Comparison of ENCODE assay signal across 16 cellular contexts in genomic region chr5:58969795-58970194, GRCh38.
DNase-seq lines count a peak whose midpoint lies in the region; ATAC-seq and TF ChIP-seq lines count a peak whose summit lies in the region.
"Had no signal": no experiment of that assay in that cellular context is flagged by ENCODE, and none has a peak within 500 bp of the region (broad histone marks: within the 10 kb centered on the region; RNA-seq: fewer than 3 reads in every experiment).

No MANE protein-coding gene starts in this region.

- H2BK15ac ChIP-seq in H9 (ENCODE audit: low read depth, low read length): no peak overlapping the region

- intact Hi-C loops in activated CD4-positive, alpha-beta T cell treated with anti-CD3 and anti-CD28 coated beads for 36 hours (cut with DNase I, micrococcal nuclease): loop anchor here (2.0 to 5.0 kb wide), 3 partner anchors 37 to 83 kb away; no protein-coding TSS in a partner anchor
- intact Hi-C loops in PC-3 (cut with micrococcal nuclease): no loop called here

- H3K9me2 ChIP-seq in PC-3 (replicated peaks; ENCODE audit: low read length): no peaks in the 10 kb centered on the region

- H3K56ac ChIP-seq in H9 (ENCODE audit: insufficient read length, low read depth, low read length): no peak overlapping the region

- H2AFZ ChIP-seq in PC-3 (ENCODE audit: low read length): no peak overlapping the region
- no peak overlapping the region for H2AFZ ChIP-seq in H9 (ENCODE audit: low read length)
- H2AFZ ChIP-seq: GM23338 had no signal

- H3K9me3 Mint-ChIP-seq in activated CD4-positive, alpha-beta T cell treated with anti-CD3 and anti-CD28 coated beads for 36 hours (ENCODE audit: low read depth): no peaks in the 10 kb centered on the region
- H3K9me3 Mint-ChIP-seq in activated T-cell treated with anti-CD3 and anti-CD28 coated beads, Interleukin-2, amount 50 U/mL, for 72 hours: no peaks in the 10 kb centered on the region
- H3K9me3 Mint-ChIP-seq in stimulated activated effector memory CD8-positive, alpha-beta T cell treated with anti-CD3 and anti-CD28 coated beads, Interleukin-12 subunit alpha, Interleukin-12 subunit beta, amount 100 ng/mL, for 72 hours: no peaks in the 10 kb centered on the region
- no peaks in the 10 kb centered on the region for H3K9me3 Mint-ChIP-seq in H9
- H3K9me3 Mint-ChIP-seq: CD14-positive monocyte, GM23338 had no signal

- H2BK12ac ChIP-seq in H9 (ENCODE audit: insufficient read length, low read depth, low read length): no peak overlapping the region

- no peaks in the 10 kb centered on the region for H3K9me3 ChIP-seq in PC-3 (ENCODE audit: low read length)
- H3K9me3 ChIP-seq in H9 (ENCODE audit: control insufficient read depth, low read depth, low read length): no peaks in the 10 kb centered on the region
- H3K9me3 ChIP-seq: BLaER1 had no signal

- no peak overlapping the region for H4K8ac ChIP-seq in H9 (replicated peaks; ENCODE audit: insufficient read length, low read depth, low read length)

- no peak overlapping the region for H2BK5ac ChIP-seq in H9 (ENCODE audit: insufficient read length, low read length)

- H2BK20ac ChIP-seq in H9 (ENCODE audit: low read depth, low read length, poor library complexity, severe bottlenecking): no peak overlapping the region

- no peak overlapping the region for H3K27ac Mint-ChIP-seq in activated CD4-positive, alpha-beta T cell treated with anti-CD3 and anti-CD28 coated beads for 36 hours
- H3K27ac Mint-ChIP-seq in activated T-cell treated with anti-CD3 and anti-CD28 coated beads, Interleukin-2, amount 50 U/mL, for 72 hours: peak overlapping the region; percentile 37
- H3K27ac Mint-ChIP-seq in stimulated activated effector memory CD8-positive, alpha-beta T cell treated with anti-CD3 and anti-CD28 coated beads, Interleukin-12 subunit alpha, Interleukin-12 subunit beta, amount 100 ng/mL, for 72 hours: peak overlapping the region; percentile 36
- no peak overlapping the region for H3K27ac Mint-ChIP-seq in H9
- H3K27ac Mint-ChIP-seq: CD14-positive monocyte, GM23338 had no signal

- TF ChIP-seq CTCF in PC-3 (conservative IDR thresholded peaks at IDR 0.05; ENCODE audit: low read depth, low read length) (no peak), H9 (conservative IDR thresholded peaks at IDR 0.05) (no peak)

- H4K20me1 ChIP-seq in PC-3 (ENCODE audit: low read length): no peaks in the 10 kb centered on the region
- H4K20me1 ChIP-seq in H9 (ENCODE audit: control insufficient read depth, insufficient read depth, insufficient read length): no peaks in the 10 kb centered on the region
- H4K20me1 ChIP-seq: BLaER1 had no signal

- no peak overlapping the region for H3K4me3 ChIP-seq in PC-3 (ENCODE audit: low read length)
- H3K4me3 ChIP-seq: BLaER1, GM23338 had no signal

- WGBS in H9 (ENCODE audit: extremely low coverage, insufficient read length, low lambda C conversion rate): no CpG with 5 or more reads among the region's 2 CpGs

- POLR2A ChIA-PET in activated CD4-positive, alpha-beta T cell treated with anti-CD3 and anti-CD28 coated beads for 36 hours (lab: Charles Lee): no interaction called here
- POLR2A ChIA-PET in PC-3 (lab: Charles Lee; ENCODE audit: unreplicated experiment): no interaction called here

- no peak overlapping the region for H2AK5ac ChIP-seq in H9 (ENCODE audit: insufficient read length, low read length)

- H3K4me2 ChIP-seq in PC-3 (ENCODE audit: low read length): no peak overlapping the region
- no peak overlapping the region for H3K4me2 ChIP-seq in H9 (ENCODE audit: insufficient read depth, insufficient read length, low read length)
- H3K4me2 ChIP-seq: BLaER1, GM23338 had no signal

- H3K79me2 ChIP-seq in PC-3 (ENCODE audit: low read length) (no peaks in the 10 kb centered on the region), H9 (ENCODE audit: insufficient read depth, low read length) (no peaks in the 10 kb centered on the region)

- peaks cover 10% of the 10 kb centered on the region; the same call in 1 of the 2 replicates for H3K4me1 ChIP-seq in PC-3 (ENCODE audit: insufficient read depth, low read length)
- H3K4me1 ChIP-seq in H9 (ENCODE audit: insufficient read depth, low read length): no peaks in the 10 kb centered on the region; the same call in 1 of the 2 replicates
- H3K4me1 ChIP-seq: BLaER1 had no signal

- H3K14ac ChIP-seq in H9 (ENCODE audit: insufficient read depth, low read length): no peak overlapping the region

- CTCF ChIA-PET in activated CD4-positive, alpha-beta T cell treated with anti-CD3 and anti-CD28 coated beads for 36 hours (lab: Charles Lee): interaction anchor here (1.0 to 2.6 kb wide), 6 partner anchors 28 to 221 kb away, joined by 3 to 10 read pairs (median 5); no protein-coding TSS in a partner anchor
- CTCF ChIA-PET in PC-3 (lab: Charles Lee): no interaction called here

- H3K79me1 ChIP-seq in H9 (ENCODE audit: insufficient read depth, low read depth, low read length, poor library complexity, severe bottlenecking): no peaks in the 10 kb centered on the region

- no peaks in the 10 kb centered on the region for H3K36me3 ChIP-seq in PC-3 (ENCODE audit: low read depth, low read length)

- H3K9ac ChIP-seq in PC-3 (ENCODE audit: low read length) (no peak overlapping the region), H9 (ENCODE audit: extremely low read depth, insufficient read length, low read length) (no peak overlapping the region)
- H3K9ac ChIP-seq: BLaER1 had no signal

- peaks cover 24% of the 10 kb centered on the region for H3K4me1 Mint-ChIP-seq in activated CD4-positive, alpha-beta T cell treated with anti-CD3 and anti-CD28 coated beads for 36 hours
- peaks cover 31% of the 10 kb centered on the region for H3K4me1 Mint-ChIP-seq in activated T-cell treated with anti-CD3 and anti-CD28 coated beads, Interleukin-2, amount 50 U/mL, for 72 hours (ENCODE audit: low read depth)
- H3K4me1 Mint-ChIP-seq in stimulated activated effector memory CD8-positive, alpha-beta T cell treated with anti-CD3 and anti-CD28 coated beads, Interleukin-12 subunit alpha, Interleukin-12 subunit beta, amount 100 ng/mL, for 72 hours: peaks cover 33% of the 10 kb centered on the region
- H3K4me1 Mint-ChIP-seq in H9: peaks cover 10 to 11% of the 10 kb centered on the region in 2 experiments
- H3K4me1 Mint-ChIP-seq: CD14-positive monocyte had no signal

- H3K27me3 ChIP-seq in PC-3 (ENCODE audit: low read length): no peaks in the 10 kb centered on the region
- no peaks in the 10 kb centered on the region for H3K27me3 ChIP-seq in H9 (ENCODE audit: insufficient read depth, low read length)
- H3K27me3 ChIP-seq: BLaER1 had no signal

- no peaks in the 10 kb centered on the region for H3K27me3 Mint-ChIP-seq in activated CD4-positive, alpha-beta T cell treated with anti-CD3 and anti-CD28 coated beads for 36 hours
- H3K27me3 Mint-ChIP-seq in activated T-cell treated with anti-CD3 and anti-CD28 coated beads, Interleukin-2, amount 50 U/mL, for 72 hours (ENCODE audit: low read depth): no peaks in the 10 kb centered on the region
- no peaks in the 10 kb centered on the region; the same call in 1 of the 2 replicates for H3K27me3 Mint-ChIP-seq in H9 (ENCODE audit: low read depth)
- H3K27me3 Mint-ChIP-seq: CD4-positive, alpha-beta memory T cell had no signal

- H3K23ac ChIP-seq in H9 (ENCODE audit: insufficient read length, low read depth, low read length): no peak overlapping the region

- no peak overlapping the region for H4K91ac ChIP-seq in H9 (ENCODE audit: insufficient read length, low read depth, low read length)

- no peak overlapping the region for H4K5ac ChIP-seq in H9 (ENCODE audit: insufficient read length, low read depth, low read length)

- H2BK120ac ChIP-seq in H9 (ENCODE audit: low read depth, low read length, poor library complexity, severe bottlenecking): no peak overlapping the region

- no peak for DNase-seq in activated CD4-positive, alpha-beta T cell treated with anti-CD3 and anti-CD28 coated beads for 36 hours
- no peak for DNase-seq in activated CD4-positive, alpha-beta T cell treated with anti-CD3 and anti-CD28 coated beads, Interleukin-2, amount 50 U/mL, for 48 hours
- DNase-seq in activated T-cell treated with anti-CD3 and anti-CD28 coated beads, Interleukin-2, amount 50 U/mL, for 72 hours: no peak
- no peak for DNase-seq in activated T-cell treated with anti-CD3 and anti-CD28 coated beads, Interleukin-2, amount 50 U/mL, for 48 hours
- DNase-seq in PC-3 (no peak), H9 (no peak)
- DNase-seq in stimulated activated effector memory CD8-positive, alpha-beta T cell treated with anti-CD3 and anti-CD28 coated beads, Interleukin-12 subunit alpha, Interleukin-12 subunit beta, amount 100 ng/mL, for 72 hours (ENCODE audit: low spot score in 2 of 2): no peak
- DNase-seq: CD4-positive, alpha-beta memory T cell; DMS153; DMS79; GDM1; H7 had no signal

- H3K18ac ChIP-seq in H9 (ENCODE audit: insufficient read length, low read depth, low read length): no peak overlapping the region

- H3K4ac ChIP-seq in H9 (ENCODE audit: low read depth, low read length): no peak overlapping the region

- no peak overlapping the region for H3K4me3 Mint-ChIP-seq in activated CD4-positive, alpha-beta T cell treated with anti-CD3 and anti-CD28 coated beads for 36 hours
- H3K4me3 Mint-ChIP-seq in activated T-cell treated with anti-CD3 and anti-CD28 coated beads, Interleukin-2, amount 50 U/mL, for 72 hours: no peak overlapping the region
- no peak overlapping the region for H3K4me3 Mint-ChIP-seq in stimulated activated effector memory CD8-positive, alpha-beta T cell treated with anti-CD3 and anti-CD28 coated beads, Interleukin-12 subunit alpha, Interleukin-12 subunit beta, amount 100 ng/mL, for 72 hours
- no peak overlapping the region for H3K4me3 Mint-ChIP-seq in H9
- H3K4me3 Mint-ChIP-seq: CD14-positive monocyte; CD4-positive, alpha-beta memory T cell; GM23338 had no signal

- H3K23me2 ChIP-seq in H9 (ENCODE audit: insufficient read length, low read depth, low read length, poor library complexity, severe bottlenecking): no peaks in the 10 kb centered on the region

- no peaks in the 10 kb centered on the region for H3F3A ChIP-seq in PC-3 (ENCODE audit: low read length, unreplicated experiment)

- H3K36me3 Mint-ChIP-seq in activated CD4-positive, alpha-beta T cell treated with anti-CD3 and anti-CD28 coated beads for 36 hours (ENCODE audit: low read depth): peaks cover 20% of the 10 kb centered on the region
- H3K36me3 Mint-ChIP-seq in activated T-cell treated with anti-CD3 and anti-CD28 coated beads, Interleukin-2, amount 50 U/mL, for 72 hours (ENCODE audit: insufficient read depth in 2 of 2): peaks cover 5 to 17% of the 10 kb centered on the region in 2 donors
- peaks cover 89% of the 10 kb centered on the region for H3K36me3 Mint-ChIP-seq in stimulated activated effector memory CD8-positive, alpha-beta T cell treated with anti-CD3 and anti-CD28 coated beads, Interleukin-12 subunit alpha, Interleukin-12 subunit beta, amount 100 ng/mL, for 72 hours
- no peaks in the 10 kb centered on the region; a peak in 1 of 7 replicates for H3K36me3 Mint-ChIP-seq in H9 (ENCODE audit: insufficient read depth in 1 of 3, low read depth in 3 of 3)

- peak; percentile 45 for ATAC-seq in activated CD4-positive, alpha-beta T cell treated with anti-CD3 and anti-CD28 coated beads for 36 hours
- ATAC-seq in activated T-cell treated with anti-CD3 and anti-CD28 coated beads, Interleukin-2, amount 50 U/mL, for 72 hours (replicated peaks in 1 of 2): peak; percentile 36 to 37
- ATAC-seq in PC-3: peak; percentile 33
- ATAC-seq in stimulated activated effector memory CD8-positive, alpha-beta T cell treated with anti-CD3 and anti-CD28 coated beads, Interleukin-12 subunit alpha, Interleukin-12 subunit beta, amount 100 ng/mL, for 72 hours: peak; percentile 71
- ATAC-seq: GM23338 had no signal

- no TSS peak for BruUV-seq in PC-3 (replicated peaks; lab: Mats Ljungman, UMichigan)

- no peak overlapping the region for H3T11ph ChIP-seq in H9 (ENCODE audit: low read length)

- no peak overlapping the region for H3K27ac ChIP-seq in PC-3 (ENCODE audit: low read length)
- no peak overlapping the region for H3K27ac ChIP-seq in H9 (ENCODE audit: insufficient read length, low read depth, low read length)
- H3K27ac ChIP-seq: 22Rv1, BLaER1 had no signal

Comparison
In these comparisons a context has a peak if more than half of its experiments do, and no peak if none do; other contexts are left out.
1. H3K27ac Mint-ChIP-seq: peak in activated T-cell treated with anti-CD3 and anti-CD28 coated beads, Interleukin-2, amount 50 U/mL, for 72 hours (single experiment) and stimulated activated effector memory CD8-positive, alpha-beta T cell treated with anti-CD3 and anti-CD28 coated beads, Interleukin-12 subunit alpha, Interleukin-12 subunit beta, amount 100 ng/mL, for 72 hours (single experiment); none in activated CD4-positive, alpha-beta T cell treated with anti-CD3 and anti-CD28 coated beads for 36 hours (single experiment) and H9 (0 of 3).
2. Peak in every context shown above with its lines, with median percentiles within 50 percentile points of each other: ATAC-seq.